Comparison of ENCODE assay signal across 11 cellular contexts in the genomic region with DNA sequence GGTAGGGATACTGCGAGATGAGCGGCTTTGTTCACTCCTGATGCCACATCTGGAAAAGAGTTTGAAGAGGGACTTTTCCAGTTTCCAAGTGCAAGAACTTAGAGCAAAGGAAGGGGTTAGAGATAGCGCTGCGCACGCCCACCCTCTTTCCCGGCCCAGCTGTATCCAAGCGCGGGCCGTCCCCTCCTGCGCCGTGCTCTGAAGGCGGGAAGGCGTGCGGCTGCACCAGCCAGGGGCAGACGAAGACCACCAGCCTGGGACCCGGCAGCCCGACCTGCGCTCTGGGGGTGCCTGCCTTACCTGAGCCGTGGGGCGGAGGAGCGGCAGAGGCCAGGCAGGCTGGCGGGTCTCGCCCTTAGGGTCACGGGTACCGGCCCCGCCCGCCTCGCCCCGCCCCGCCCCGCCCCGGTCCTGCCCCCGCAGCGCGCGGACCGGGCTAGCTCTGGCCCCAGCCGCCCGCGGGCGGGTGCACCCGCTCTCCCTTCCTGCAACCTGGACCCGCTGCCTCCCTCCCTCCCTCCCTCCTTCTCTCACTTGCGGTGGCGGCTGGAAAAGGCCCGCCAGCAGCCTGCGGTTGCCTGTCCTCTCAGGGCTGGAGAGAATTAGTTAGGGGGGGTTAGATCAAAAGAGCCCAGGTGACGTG. TPM values are rescaled to one million over a fixed set of nuclear protein-coding genes. Genes with fewer than 3 reads are reported as not detected.
DNase-seq lines count a peak whose midpoint lies in the region; ATAC-seq, FAIRE-seq and TF ChIP-seq lines count a peak whose summit lies in the region.
"Had no signal": no experiment of that assay in that cellular context is flagged by ENCODE, and none has a peak within 500 bp of the region (broad histone marks: within the 10 kb centered on the region; RNA-seq: fewer than 3 reads in every experiment).

A gene (minus strand): TSS at position 331 of the 643 bp plus-strand sequence. CDS start 26,514 bp downstream, outside the sequence.

- no peaks in the 10 kb centered on the region for H3K36me3 ChIP-seq in iPS-18a (ENCODE audit: control insufficient read depth, low read depth, low read length)
- no peaks in the 10 kb centered on the region for H3K36me3 ChIP-seq in Peyer's patch
- H3K36me3 ChIP-seq: vagina had no signal

- in situ Hi-C loops in SK-MEL-5 (cut with HindIII; ENCODE audit: low pct_unique_long_range_greater_than_20kb, low sequenced_read_pairs): no loop called here

- H3K27me3 ChIP-seq in iPS-18a (ENCODE audit: control insufficient read depth, insufficient read depth, low read length): peaks cover 55% of the 10 kb centered on the region
- H3K27me3 ChIP-seq in Peyer's patch: peaks cover 0 to 5% of the 10 kb centered on the region in 2 donors
- H3K27me3 ChIP-seq: vagina had no signal

- H3K4me1 ChIP-seq in iPS-18a (ENCODE audit: control insufficient read depth, low read depth, low read length) (peaks cover 6% of the 10 kb centered on the region), Peyer's patch (no peaks in the 10 kb centered on the region)
- H3K4me1 ChIP-seq: vagina had no signal

- no peak within 1 kb of the TSS for H3K27ac ChIP-seq in iPS-18a (ENCODE audit: low read length)
- H3K27ac ChIP-seq in Peyer's patch: no peak within 1 kb of the TSS
- H3K27ac ChIP-seq: vagina had no signal

- H3K9ac ChIP-seq in iPS-18a (ENCODE audit: low read length): no peak within 1 kb of the TSS

- H3K9me3 ChIP-seq in iPS-18a (ENCODE audit: control insufficient read depth, low read depth, low read length) (no peaks in the 10 kb centered on the region), Peyer's patch (no peaks in the 10 kb centered on the region)
- H3K9me3 ChIP-seq: vagina had no signal

- DNase-seq in SK-MEL-5 (ENCODE audit: low read depth, low spot score) (peak; percentile 19), retina (peak; percentile 59), Kasumi-1 (lab: John Stamatoyannopoulos, UW) (no peak), Peyer's patch (no peak), NCI-H345 (lab: John Stamatoyannopoulos, UW) (no peak), H54 (ENCODE audit: insufficient read length, low spot score) (no peak)
- DNase-seq: cerebellar nuclear complex, SHP77 had no signal

- H3K4me3 ChIP-seq in iPS-18a (ENCODE audit: low read length) (peak within 1 kb of the TSS; percentile 59), Peyer's patch (peak within 1 kb of the TSS in 2 of 4 donors; percentile 31 to 34)
- H3K4me3 ChIP-seq: vagina had no signal

- no peak for FAIRE-seq in H54 (lab: Jason Lieb, UNC)

- no peak for TF ChIP-seq CTCF in Peyer's patch (IDR thresholded peaks at IDR 0.05)

- peak; percentile 45 for ATAC-seq in GM21367 (IDR thresholded peaks at IDR 0.05; ENCODE audit: unreplicated experiment)

- TF ChIP-seq POLR2A in Peyer's patch (IDR thresholded peaks at IDR 0.05): no peak
- TF ChIP-seq POLR2A in H54 (IDR thresholded peaks at IDR 0.05; ENCODE audit: low read depth, low read length): no peak

RNA-seq across cellular contexts. Expression of the gene that starts here (rescaled TPM):
- 2.3 and 3.9 TPM in 2 replicates for total RNA-seq in SK-MEL-5 (2014; rRNA removed; shearing (Covaris generic))
- polyA plus RNA-seq in SK-MEL-5 (2015; cell fraction: cytosol; rRNA removed): 1.7 and 1.8 TPM in 2 replicates
- polyA plus RNA-seq in SK-MEL-5 (2015; cell fraction: nucleus; rRNA removed): 4.6 and 5.4 TPM in 2 replicates
- not detected for total RNA-seq in Peyer's patch
- total RNA-seq: vagina had no signal

Comparison
In these comparisons a context has a peak if more than half of its experiments do, and no peak if none do; other contexts are left out.
1. DNase-seq: peak in SK-MEL-5 (single experiment) and retina (single experiment); none in Kasumi-1 (0 of 2), Peyer's patch (0 of 3), NCI-H345 (single experiment) and H54 (single experiment).